In the genomic region with DNA sequence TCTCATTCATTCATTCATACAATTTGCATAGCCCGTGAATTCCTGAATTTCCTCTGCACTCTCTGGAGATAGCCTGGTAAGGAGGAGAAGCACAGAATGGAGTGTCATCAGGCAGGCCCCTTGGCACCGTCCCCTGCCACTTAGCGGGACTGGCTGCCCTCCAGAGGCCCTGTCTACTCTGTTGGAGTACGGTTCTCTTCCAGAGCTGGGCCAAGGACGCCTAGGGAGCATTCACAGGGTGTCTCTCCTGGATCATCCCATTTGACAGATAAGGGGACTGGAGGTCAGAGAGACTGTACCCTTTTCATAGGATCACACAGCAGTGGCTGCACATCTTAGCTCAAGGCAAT, we compare ENCODE assay signal across 14 cellular contexts. TPM values are rescaled to one million over a fixed set of nuclear protein-coding genes. Genes with fewer than 3 reads are reported as not detected.
DNase-seq lines count a peak whose midpoint lies in the region; ATAC-seq, FAIRE-seq and TF ChIP-seq lines count a peak whose summit lies in the region.
"Had no signal": no experiment of that assay in that cellular context is flagged by ENCODE, and none has a peak within 500 bp of the region (broad histone marks: within the 10 kb centered on the region; RNA-seq: fewer than 3 reads in every experiment).

No MANE protein-coding gene starts in this region.

- H3K4ac ChIP-seq in neuronal stem cell (ENCODE audit: low read length), result no peak overlapping the region

- H3K9ac ChIP-seq in BLaER1 treated with 17β-estradiol and CSF1 and Interleukin-3, amounts not matched to agents 10 nM and 100 nM, result peak overlapping the region in 10 of 11 experiments; percentile 57 to 86 (median 80); a peak in 18 of 22 replicates
- peak overlapping the region; percentile 77 for H3K9ac ChIP-seq in Karpas-422 (ENCODE audit: low read length)
- H3K9ac ChIP-seq in fibroblast of lung (ENCODE audit: insufficient read depth, low read length), result no peak overlapping the region
- peak overlapping the region; percentile 12 for H3K9ac ChIP-seq in neuronal stem cell (ENCODE audit: low read depth, low read length, poor library complexity)

- no peaks in the 10 kb centered on the region for H3K9me2 ChIP-seq in Karpas-422 (replicated peaks; ENCODE audit: insufficient read depth, low read length)

- no peak overlapping the region for H3K23ac ChIP-seq in neuronal stem cell (ENCODE audit: low read depth, low read length, poor library complexity)

- H2BK120ac ChIP-seq in neuronal stem cell (ENCODE audit: low read depth, low read length), result no peak overlapping the region

- no peak overlapping the region for H2BK5ac ChIP-seq in neuronal stem cell (ENCODE audit: low read length)

- no peak for FAIRE-seq in HTR-8/SVneo (lab: Jason Lieb, UNC)

- H3K79me2 ChIP-seq in Karpas-422 (ENCODE audit: low read length) (peaks cover 24% of the 10 kb centered on the region), fibroblast of lung (ENCODE audit: control insufficient read depth, insufficient read depth, low read length) (peaks cover 18% of the 10 kb centered on the region)

- peaks cover 76 to 80% (median 77%) of the 10 kb centered on the region in 10 experiments for H3K4me1 ChIP-seq in BLaER1 treated with 17β-estradiol and CSF1 and Interleukin-3, amounts not matched to agents 10 nM and 100 nM
- H3K4me1 ChIP-seq in Karpas-422 (ENCODE audit: low read length) (peaks cover 63% of the 10 kb centered on the region), fibroblast of lung (ENCODE audit: control insufficient read depth, extremely low read depth, insufficient read depth, low read length) (peaks cover 3% of the 10 kb centered on the region), neuronal stem cell (ENCODE audit: control insufficient read depth in 2 of 2, insufficient read depth in 1 of 2, low read depth in 1 of 2, low read length in 2 of 2) (no peaks in the 10 kb centered on the region)

- no peak overlapping the region for H3K14ac ChIP-seq in neuronal stem cell (ENCODE audit: low read length)

- H3K9me3 ChIP-seq in BLaER1 treated with 17β-estradiol and CSF1 and Interleukin-3, amounts not matched to agents 10 nM and 100 nM (replicated peaks in 1 of 11), result peaks cover 15 to 28% (median 21%) of the 10 kb centered on the region in 11 experiments
- H3K9me3 ChIP-seq in Karpas-422 (ENCODE audit: low read length) (no peaks in the 10 kb centered on the region), fibroblast of lung (ENCODE audit: control insufficient read depth, insufficient read depth, low read depth, low read length) (no peaks in the 10 kb centered on the region), neuronal stem cell (replicated peaks in 1 of 2; ENCODE audit: control insufficient read depth in 2 of 2, insufficient read depth in 1 of 2, low read depth in 1 of 2, low read length in 2 of 2) (peaks cover 0 to 14% of the 10 kb centered on the region in 2 donors)
- H3K9me3 ChIP-seq: uterus had no signal

- no peak for TF ChIP-seq CTCF in fibroblast of lung (conservative IDR thresholded peaks at IDR 0.05 in 1 of 2, IDR thresholded peaks at IDR 0.05 in 1 of 2; ENCODE audit: low read depth in 1 of 2, low read length in 2 of 2)

- H2BK15ac ChIP-seq in neuronal stem cell (ENCODE audit: low read length), result no peak overlapping the region

- H4K91ac ChIP-seq in neuronal stem cell (ENCODE audit: low read depth, low read length, poor library complexity), result no peak overlapping the region

- peak overlapping the region in 10 of 11 experiments; percentile 54 to 96 (median 90); a peak in 19 of 22 replicates for H3K27ac ChIP-seq in BLaER1 treated with 17β-estradiol and CSF1 and Interleukin-3, amounts not matched to agents 10 nM and 100 nM
- H3K27ac ChIP-seq in Karpas-422 (ENCODE audit: low read length) (peak overlapping the region; percentile 99), fibroblast of lung (ENCODE audit: insufficient read depth, low read length) (peak overlapping the region; percentile 58), neuronal stem cell (replicated peaks; ENCODE audit: low read length) (no peak overlapping the region)
- H3K27ac ChIP-seq: uterus had no signal

- peaks cover 15 to 96% (median 70%) of the 10 kb centered on the region in 11 experiments; a peak in 21 of 22 replicates for H4K20me1 ChIP-seq in BLaER1 treated with 17β-estradiol and CSF1 and Interleukin-3, amounts not matched to agents 10 nM and 100 nM
- H4K20me1 ChIP-seq in Karpas-422 (ENCODE audit: insufficient read depth, low read depth, low read length) (no peaks in the 10 kb centered on the region), fibroblast of lung (ENCODE audit: control insufficient read depth, extremely low read depth, insufficient read depth, low read length) (no peaks in the 10 kb centered on the region)

- H3K4me3 ChIP-seq in BLaER1 treated with 17β-estradiol and CSF1 and Interleukin-3, amounts not matched to agents 10 nM and 100 nM, result peak overlapping the region in 6 of 10 experiments; percentile 46 to 66 (median 52); a peak in 9 of 20 replicates
- H3K4me3 ChIP-seq in Karpas-422 (ENCODE audit: low read length) (no peak overlapping the region), fibroblast of lung (replicated peaks in 1 of 4; ENCODE audit: control extremely low read depth in 1 of 4, insufficient read depth in 1 of 4, low read depth in 3 of 4, low read length in 4 of 4) (no peak overlapping the region), neuronal stem cell (ENCODE audit: low read length in 2 of 2) (no peak overlapping the region)
- H3K4me3 ChIP-seq: uterus had no signal

- peak overlapping the region; percentile 87 to 99 (median 97) for H3K4me2 ChIP-seq in BLaER1 treated with 17β-estradiol and CSF1 and Interleukin-3, amounts not matched to agents 10 nM and 100 nM
- H3K4me2 ChIP-seq in Karpas-422 (ENCODE audit: low read depth, low read length, poor library complexity, severe bottlenecking) (peak overlapping the region; percentile 64), fibroblast of lung (ENCODE audit: extremely low read depth, insufficient read depth, low read length) (no peak overlapping the region), neuronal stem cell (ENCODE audit: insufficient read depth, low read length, poor library complexity, severe bottlenecking) (no peak overlapping the region)

- no peak overlapping the region for H2BK12ac ChIP-seq in neuronal stem cell (ENCODE audit: low read length)

- WGBS in neuronal stem cell (ENCODE audit: extremely low coverage in 2 of 2, insufficient read length in 2 of 2, insufficient replicate concordance in 1 of 2), 2 donors, result no CpG with 5 or more reads among the region's 5 CpGs

- H2AK5ac ChIP-seq in neuronal stem cell (ENCODE audit: low read depth, low read length), result no peak overlapping the region

- peaks cover 58 to 80% (median 74%) of the 10 kb centered on the region in 11 experiments for H3K36me3 ChIP-seq in BLaER1 treated with 17β-estradiol and CSF1 and Interleukin-3, amounts not matched to agents 10 nM and 100 nM
- peaks cover 54% of the 10 kb centered on the region for H3K36me3 ChIP-seq in Karpas-422 (ENCODE audit: insufficient read depth, low read length)
- H3K36me3 ChIP-seq in fibroblast of lung (ENCODE audit: control insufficient read depth, insufficient read depth, low read length), result peaks cover 31% of the 10 kb centered on the region
- peaks cover 50 to 91% of the 10 kb centered on the region in 2 donors for H3K36me3 ChIP-seq in neuronal stem cell (replicated peaks in 1 of 2; ENCODE audit: control insufficient read depth in 2 of 2, insufficient read depth in 2 of 2, low read length in 2 of 2)
- H3K36me3 ChIP-seq: uterus had no signal

- H3K27me3 ChIP-seq in BLaER1 treated with 17β-estradiol and CSF1 and Interleukin-3, amounts not matched to agents 10 nM and 100 nM, result no peaks in the 10 kb centered on the region
- no peaks in the 10 kb centered on the region for H3K27me3 ChIP-seq in Karpas-422 (ENCODE audit: low read length)
- H3K27me3 ChIP-seq in fibroblast of lung (ENCODE audit: control insufficient read depth, insufficient read depth, low read length), result no peaks in the 10 kb centered on the region
- H3K27me3 ChIP-seq in neuronal stem cell (ENCODE audit: control insufficient read depth in 3 of 3, insufficient read depth in 3 of 3, low read depth in 1 of 3, low read length in 3 of 3), result no peaks in the 10 kb centered on the region
- H3K27me3 ChIP-seq: uterus had no signal

- H4K8ac ChIP-seq in neuronal stem cell (ENCODE audit: low read depth, low read length), result no peak overlapping the region

- H3K79me1 ChIP-seq in neuronal stem cell (ENCODE audit: low read depth, low read length), result peaks cover 15% of the 10 kb centered on the region

- intact Hi-C loops in sciatic nerve (cut with DNase I), result no loop called here

- ATAC-seq in HG03039 (IDR thresholded peaks at IDR 0.05; ENCODE audit: unreplicated experiment), result no peak
- no peak for ATAC-seq in sciatic nerve
- ATAC-seq in GM21529 (IDR thresholded peaks at IDR 0.05; ENCODE audit: unreplicated experiment), result no peak
- ATAC-seq: HCT116 had no signal

- H3K18ac ChIP-seq in neuronal stem cell (ENCODE audit: low read length), result no peak overlapping the region

- DNase-seq in Karpas-422 (no peak), fibroblast of lung (ENCODE audit: low read depth in 2 of 2) (no peak), neuronal stem cell (ENCODE audit: low spot score) (no peak), sciatic nerve (ENCODE audit: low spot score) (no peak), HTR-8/SVneo (ENCODE audit: insufficient read length, low spot score) (no peak)
- DNase-seq: activated naive CD4-positive, alpha-beta T cell; COR-L47; NCI-H345 had no signal

- H2AFZ ChIP-seq in Karpas-422 (ENCODE audit: low read length), result no peak overlapping the region
- no peak overlapping the region for H2AFZ ChIP-seq in fibroblast of lung (ENCODE audit: low read length)
- no peak overlapping the region for H2AFZ ChIP-seq in neuronal stem cell (ENCODE audit: low read length)

RNA-seq across cellular contexts. Expression of a gene that starts 48.0 kb away (rescaled TPM):
- not detected in 2 replicates for total RNA-seq in Karpas-422 (2014; rRNA removed; shearing (Covaris generic); ENCODE audit: low replicate concordance)
- total RNA-seq in fibroblast of lung (3.3 and 4.3 TPM in 2 replicates), sciatic nerve (6.6 TPM)
- 0.06 and 0.67 TPM in 2 replicates for polyA plus RNA-seq in fibroblast of lung
- 1.2 TPM in 1 of 2 replicates, not detected in the other for polyA plus RNA-seq in fibroblast of lung (2012)
- 0.98 TPM in 1 of 2 replicates, not detected in the other for polyA minus RNA-seq in fibroblast of lung (ENCODE audit: low replicate concordance)
- 2.2 TPM for polyA plus RNA-seq in neuronal stem cell (2013, experiment 1 of 2)
- polyA plus RNA-seq in neuronal stem cell (2013, experiment 2 of 2), result 2.6 TPM
- total RNA-seq: glomerular endothelial cell had no signal

RNA-seq across cellular contexts. Expression of a gene that starts 51.0 kb away (rescaled TPM):
- 40.2 and 83.5 TPM in 2 replicates for total RNA-seq in Karpas-422 (2014; rRNA removed; shearing (Covaris generic); ENCODE audit: low replicate concordance)
- total RNA-seq in fibroblast of lung (25.9 and 29.2 TPM in 2 replicates), sciatic nerve (40.9 TPM)
- 28.0 and 28.4 TPM in 2 replicates for polyA plus RNA-seq in fibroblast of lung
- polyA plus RNA-seq in fibroblast of lung (2012), result 31.7 and 39.5 TPM in 2 replicates
- polyA minus RNA-seq in fibroblast of lung (ENCODE audit: low replicate concordance), result 22.0 and 34.3 TPM in 2 replicates
- 56.1 TPM for polyA plus RNA-seq in neuronal stem cell (2013, experiment 1 of 2)
- polyA plus RNA-seq in neuronal stem cell (2013, experiment 2 of 2), result 55.5 TPM

RNA-seq across cellular contexts. Expression of a gene that starts 53.9 kb away (rescaled TPM):
- total RNA-seq in Karpas-422 (2014; rRNA removed; shearing (Covaris generic); ENCODE audit: low replicate concordance), result 60.5 and 133 TPM in 2 replicates
- 2.1 and 4.5 TPM in 2 replicates for total RNA-seq in fibroblast of lung
- 1.5 and 2.5 TPM in 2 replicates for polyA plus RNA-seq in fibroblast of lung
- polyA plus RNA-seq in fibroblast of lung (2012), result 2.1 and 3.3 TPM in 2 replicates
- polyA minus RNA-seq in fibroblast of lung (ENCODE audit: low replicate concordance), result 23.4 and 24.0 TPM in 2 replicates
- polyA plus RNA-seq in neuronal stem cell (2013, experiment 1 of 2), result 5.9 TPM
- polyA plus RNA-seq in neuronal stem cell (2013, experiment 2 of 2), result 6.2 TPM
- total RNA-seq in sciatic nerve, result 44.0 TPM

Comparison
In these comparisons a context has a peak if more than half of its experiments do, and no peak if none do; other contexts are left out.
1. H3K4me2 ChIP-seq: peak in BLaER1 treated with 17β-estradiol and CSF1 and Interleukin-3, amounts not matched to agents 10 nM and 100 nM (11 of 11) and Karpas-422 (single experiment); none in fibroblast of lung (single experiment) and neuronal stem cell (single experiment).
2. H3K4me3 ChIP-seq: peak in BLaER1 treated with 17β-estradiol and CSF1 and Interleukin-3, amounts not matched to agents 10 nM and 100 nM (6 of 10); none in Karpas-422 (single experiment), fibroblast of lung (0 of 4) and neuronal stem cell (0 of 2).